ENCODE assay signal across 29 cellular contexts in genomic region chr3:78360849-78361248, GRCh38.
"Had no signal": no experiment of that assay in that cellular context is flagged by ENCODE, and none has a peak within 500 bp of the region (broad histone marks: within the 10 kb centered on the region; RNA-seq: fewer than 3 reads in every experiment).

No MANE protein-coding gene starts in this region.

- H3K27me3 Mint-ChIP-seq: dendritic cell treated with granulocyte-macrophage colony-stimulating factor and Interleukin-4, amounts not matched to agents 40 ng/mL and 50 ng/mL, for 4 days; effector memory CD8-positive, alpha-beta T cell had no signal

- DNase-seq: colonic mucosa; cortex of kidney; dermis blood vessel endothelial cell; dorsolateral prefrontal cortex; effector CD4-positive, alpha-beta T cell; effector CD8-positive, alpha-beta T cell; effector memory CD4-positive, alpha-beta T cell; effector memory CD8-positive, alpha-beta T cell; endodermal cell; erythroblast; esophagus squamous epithelium; foreskin fibroblast; foreskin keratinocyte; foreskin melanocyte; gastrocnemius medialis; glutamatergic neuron; head of caudate nucleus; heart left ventricle; heart right ventricle had no signal

- ATAC-seq: effector memory CD8-positive, alpha-beta T cell; esophagus mucosa; foreskin keratinocyte; gastrocnemius medialis; gastroesophageal sphincter; heart left ventricle; heart right ventricle had no signal

- H3K27ac ChIP-seq: colonic mucosa, coronary artery, dorsolateral prefrontal cortex, epithelial cell of prostate, esophagus muscularis mucosa, esophagus squamous epithelium, foreskin keratinocyte, gastrocnemius medialis, gastroesophageal sphincter, heart left ventricle, heart right ventricle had no signal

- H3K4me3 ChIP-seq: colonic mucosa, coronary artery, dorsolateral prefrontal cortex, esophagus muscularis mucosa, esophagus squamous epithelium, gastrocnemius medialis, gastroesophageal sphincter, heart left ventricle, heart right ventricle had no signal

- H3K36me3 ChIP-seq: colonic mucosa, esophagus muscularis mucosa, esophagus squamous epithelium, gastrocnemius medialis, gastroesophageal sphincter, heart left ventricle, heart right ventricle had no signal

- H3K9me3 ChIP-seq: colonic mucosa, esophagus muscularis mucosa, esophagus squamous epithelium, gastrocnemius medialis, gastroesophageal sphincter, heart left ventricle had no signal

- H3K4me3 Mint-ChIP-seq: dendritic cell treated with granulocyte-macrophage colony-stimulating factor and Interleukin-4, amounts not matched to agents 40 ng/mL and 50 ng/mL, for 4 days; effector memory CD8-positive, alpha-beta T cell; endodermal cell had no signal

- FAIRE-seq: colon, endometrium, endothelial cell of umbilical vein, frontal cortex had no signal

- H3K4me1 Mint-ChIP-seq: endodermal cell had no signal

- H3K4me1 ChIP-seq: colonic mucosa, esophagus muscularis mucosa, esophagus squamous epithelium, foreskin keratinocyte, gastrocnemius medialis, gastroesophageal sphincter, heart left ventricle, heart right ventricle had no signal

- H3K27me3 ChIP-seq: colonic mucosa, dorsolateral prefrontal cortex, esophagus muscularis mucosa, esophagus squamous epithelium, foreskin keratinocyte, gastrocnemius medialis, gastroesophageal sphincter, heart left ventricle, heart right ventricle had no signal

- H3K27ac Mint-ChIP-seq: dendritic cell treated with granulocyte-macrophage colony-stimulating factor and Interleukin-4, amounts not matched to agents 40 ng/mL and 50 ng/mL, for 4 days; effector memory CD8-positive, alpha-beta T cell; endodermal cell had no signal
